1 cellular context compared by ENCODE assay signal in the genomic region with DNA sequence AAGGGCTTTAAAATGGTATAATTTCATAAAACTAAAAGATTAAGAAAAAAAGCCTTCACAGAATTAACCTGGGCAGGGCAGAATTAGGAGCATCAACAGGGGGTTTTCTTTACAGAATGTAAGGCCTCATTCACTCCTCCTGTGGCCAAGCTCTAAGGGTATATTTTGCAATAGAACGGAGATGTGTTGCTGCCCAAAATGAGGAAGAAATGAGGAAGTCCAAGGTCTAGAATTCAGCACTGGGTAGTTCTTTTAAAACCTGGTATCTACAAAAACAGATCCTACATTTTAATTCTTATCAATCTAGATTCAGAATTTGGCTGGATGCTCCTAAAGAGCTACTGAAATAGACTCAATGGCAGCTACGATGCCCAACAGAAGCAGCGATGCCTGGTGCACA.
TF ChIP-seq lines count a peak whose summit lies in the region.

No MANE protein-coding gene starts in this region.

TF ChIP-seq in GM23338, 12 proteins besides CTCF, POLR2A, EP300 and RAD21 (continued from another document):
- TF ChIP-seq, protein P1, sequence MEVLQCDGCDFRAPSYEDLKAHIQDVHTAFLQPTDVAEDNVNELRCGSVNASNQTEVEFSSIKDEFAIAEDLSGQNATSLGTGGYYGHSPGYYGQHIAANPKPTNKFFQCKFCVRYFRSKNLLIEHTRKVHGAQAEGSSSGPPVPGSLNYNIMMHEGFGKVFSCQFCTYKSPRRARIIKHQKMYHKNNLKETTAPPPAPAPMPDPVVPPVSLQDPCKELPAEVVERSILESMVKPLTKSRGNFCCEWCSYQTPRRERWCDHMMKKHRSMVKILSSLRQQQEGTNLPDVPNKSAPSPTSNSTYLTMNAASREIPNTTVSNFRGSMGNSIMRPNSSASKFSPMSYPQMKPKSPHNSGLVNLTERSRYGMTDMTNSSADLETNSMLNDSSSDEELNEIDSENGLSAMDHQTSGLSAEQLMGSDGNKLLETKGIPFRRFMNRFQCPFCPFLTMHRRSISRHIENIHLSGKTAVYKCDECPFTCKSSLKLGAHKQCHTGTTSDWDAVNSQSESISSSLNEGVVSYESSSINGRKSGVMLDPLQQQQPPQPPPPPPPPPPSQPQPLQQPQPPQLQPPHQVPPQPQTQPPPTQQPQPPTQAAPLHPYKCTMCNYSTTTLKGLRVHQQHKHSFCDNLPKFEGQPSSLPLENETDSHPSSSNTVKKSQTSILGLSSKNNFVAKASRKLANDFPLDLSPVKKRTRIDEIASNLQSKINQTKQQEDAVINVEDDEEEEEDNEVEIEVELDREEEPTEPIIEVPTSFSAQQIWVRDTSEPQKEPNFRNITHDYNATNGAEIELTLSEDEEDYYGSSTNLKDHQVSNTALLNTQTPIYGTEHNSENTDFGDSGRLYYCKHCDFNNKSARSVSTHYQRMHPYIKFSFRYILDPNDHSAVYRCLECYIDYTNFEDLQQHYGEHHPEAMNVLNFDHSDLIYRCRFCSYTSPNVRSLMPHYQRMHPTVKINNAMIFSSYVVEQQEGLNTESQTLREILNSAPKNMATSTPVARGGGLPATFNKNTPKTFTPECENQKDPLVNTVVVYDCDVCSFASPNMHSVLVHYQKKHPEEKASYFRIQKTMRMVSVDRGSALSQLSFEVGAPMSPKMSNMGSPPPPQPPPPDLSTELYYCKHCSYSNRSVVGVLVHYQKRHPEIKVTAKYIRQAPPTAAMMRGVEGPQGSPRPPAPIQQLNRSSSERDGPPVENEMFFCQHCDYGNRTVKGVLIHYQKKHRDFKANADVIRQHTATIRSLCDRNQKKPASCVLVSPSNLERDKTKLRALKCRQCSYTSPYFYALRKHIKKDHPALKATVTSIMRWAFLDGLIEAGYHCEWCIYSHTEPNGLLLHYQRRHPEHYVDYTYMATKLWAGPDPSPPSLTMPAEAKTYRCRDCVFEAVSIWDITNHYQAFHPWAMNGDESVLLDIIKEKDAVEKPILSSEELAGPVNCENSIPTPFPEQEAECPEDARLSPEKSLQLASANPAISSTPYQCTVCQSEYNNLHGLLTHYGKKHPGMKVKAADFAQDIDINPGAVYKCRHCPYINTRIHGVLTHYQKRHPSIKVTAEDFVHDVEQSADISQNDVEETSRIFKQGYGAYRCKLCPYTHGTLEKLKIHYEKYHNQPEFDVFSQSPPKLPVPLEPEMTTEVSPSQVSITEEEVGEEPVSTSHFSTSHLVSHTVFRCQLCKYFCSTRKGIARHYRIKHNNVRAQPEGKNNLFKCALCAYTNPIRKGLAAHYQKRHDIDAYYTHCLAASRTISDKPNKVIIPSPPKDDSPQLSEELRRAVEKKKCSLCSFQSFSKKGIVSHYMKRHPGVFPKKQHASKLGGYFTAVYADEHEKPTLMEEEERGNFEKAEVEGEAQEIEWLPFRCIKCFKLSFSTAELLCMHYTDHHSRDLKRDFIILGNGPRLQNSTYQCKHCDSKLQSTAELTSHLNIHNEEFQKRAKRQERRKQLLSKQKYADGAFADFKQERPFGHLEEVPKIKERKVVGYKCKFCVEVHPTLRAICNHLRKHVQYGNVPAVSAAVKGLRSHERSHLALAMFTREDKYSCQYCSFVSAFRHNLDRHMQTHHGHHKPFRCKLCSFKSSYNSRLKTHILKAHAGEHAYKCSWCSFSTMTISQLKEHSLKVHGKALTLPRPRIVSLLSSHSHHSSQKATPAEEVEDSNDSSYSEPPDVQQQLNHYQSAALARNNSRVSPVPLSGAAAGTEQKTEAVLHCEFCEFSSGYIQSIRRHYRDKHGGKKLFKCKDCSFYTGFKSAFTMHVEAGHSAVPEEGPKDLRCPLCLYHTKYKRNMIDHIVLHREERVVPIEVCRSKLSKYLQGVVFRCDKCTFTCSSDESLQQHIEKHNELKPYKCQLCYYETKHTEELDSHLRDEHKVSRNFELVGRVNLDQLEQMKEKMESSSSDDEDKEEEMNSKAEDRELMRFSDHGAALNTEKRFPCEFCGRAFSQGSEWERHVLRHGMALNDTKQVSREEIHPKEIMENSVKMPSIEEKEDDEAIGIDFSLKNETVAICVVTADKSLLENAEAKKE (CRISPR knock-in tag; IDR thresholded peaks at IDR 0.05) = no peak
- TF ChIP-seq JUNB (IDR thresholded peaks at IDR 0.05; ENCODE audit: unreplicated experiment) = no peak
- TF ChIP-seq EZH2 (IDR thresholded peaks at IDR 0.05; ENCODE audit: low read depth, unreplicated experiment) = no peak
- TF ChIP-seq STAT1 (IDR thresholded peaks at IDR 0.05; ENCODE audit: unreplicated experiment) = no peak
- TF ChIP-seq ETS1 (IDR thresholded peaks at IDR 0.05) = no peak
